26 cellular contexts compared by ENCODE assay signal in genomic region chr11:57679396-57679795, GRCh38. TPM values are rescaled to one million over a fixed set of nuclear protein-coding genes. Genes with fewer than 3 reads are reported as not detected.
A peak's percentile ranks its signal among the peaks of the same experiment; 100 is the strongest.
DNase-seq lines count a peak whose midpoint lies in the region; ATAC-seq and TF ChIP-seq lines count a peak whose summit lies in the region.
"Had no signal": no experiment of that assay in that cellular context is flagged by ENCODE, and none has a peak within 500 bp of the region (broad histone marks: within the 10 kb centered on the region; RNA-seq: fewer than 3 reads in every experiment).

No MANE protein-coding gene starts in this region.

- H3K9me3 ChIP-seq in esophagus squamous epithelium (no peaks in the 10 kb centered on the region), suprapubic skin (no peaks in the 10 kb centered on the region), prostate gland (no peaks in the 10 kb centered on the region)
- H3K9me3 ChIP-seq: esophagus muscularis mucosa, right atrium auricular region had no signal

- H3K27ac ChIP-seq in esophagus squamous epithelium (peak overlapping the region; percentile 77 to 90 (median 89)), suprapubic skin (peak overlapping the region; percentile 91), prostate gland (no peak overlapping the region)
- H3K27ac ChIP-seq: 22Rv1, esophagus muscularis mucosa, parathyroid adenoma, right atrium auricular region had no signal

- H3K4me3 ChIP-seq in esophagus squamous epithelium (peak overlapping the region in 2 of 4 donors; percentile 15 to 25), suprapubic skin (no peak overlapping the region), prostate gland (no peak overlapping the region)
- H3K4me3 ChIP-seq: esophagus muscularis mucosa, GM23248, right atrium auricular region had no signal

- intact Hi-C loops in activated CD8-positive, alpha-beta T cell treated with anti-CD3 and anti-CD28 coated beads for 36 hours (cut with micrococcal nuclease): no loop called here
- intact Hi-C loops in esophagus squamous epithelium (cut with DNase I): no loop called here
- intact Hi-C loops in prostate gland (cut with DNase I): no loop called here

- no peak for TF ChIP-seq EP300 in suprapubic skin (IDR thresholded peaks at IDR 0.05)

- CTCF ChIA-PET in activated CD8-positive, alpha-beta T cell treated with anti-CD3 and anti-CD28 coated beads, Interleukin-2, amount 10 ng/mL, durations not matched to agents 7 days and 5 days (lab: Charles Lee): interaction anchor here (0.5 to 10.3 kb wide), 2 partner anchors 22 to 121 kb away, joined by 3 to 55 read pairs; no protein-coding TSS in a partner anchor
- CTCF ChIA-PET in activated CD8-positive, alpha-beta T cell treated with anti-CD3 and anti-CD28 coated beads for 36 hours (lab: Charles Lee): interaction anchor here (1.1 kb wide), 1 partner anchor 121 kb away, joined by 3 read pairs; no protein-coding TSS in a partner anchor
- CTCF ChIA-PET in activated CD4-positive, alpha-beta memory T cell treated with anti-CD3 and anti-CD28 coated beads, Interleukin-2, amount 10 ng/mL, durations not matched to agents 7 days and 5 days (lab: Charles Lee): interaction anchor here (1.4 kb wide), 1 partner anchor 121 kb away, joined by 5 read pairs; no protein-coding TSS in a partner anchor

- H3K36me3 ChIP-seq in esophagus squamous epithelium (peaks cover 0 to 71% (median 10%) of the 10 kb centered on the region in 3 donors), suprapubic skin (peaks cover 43% of the 10 kb centered on the region), prostate gland (no peaks in the 10 kb centered on the region)

- TF ChIP-seq CTCF in activated CD8-positive, alpha-beta T cell treated with anti-CD3 and anti-CD28 coated beads for 36 hours (IDR thresholded peaks at IDR 0.05): no peak
- TF ChIP-seq CTCF in esophagus squamous epithelium (IDR thresholded peaks at IDR 0.05) (no peak), suprapubic skin (IDR thresholded peaks at IDR 0.05) (no peak), prostate gland (IDR thresholded peaks at IDR 0.05) (no peak)

- peaks cover 37% of the 10 kb centered on the region for H3K4me1 Mint-ChIP-seq in activated CD8-positive, alpha-beta T cell treated with anti-CD3 and anti-CD28 coated beads, Interleukin-2, amount 10 ng/mL, durations not matched to agents 7 days and 5 days (ENCODE audit: low read depth)
- H3K4me1 Mint-ChIP-seq in activated CD8-positive, alpha-beta T cell treated with anti-CD3 and anti-CD28 coated beads for 36 hours (ENCODE audit: low read depth): peaks cover 62% of the 10 kb centered on the region
- H3K4me1 Mint-ChIP-seq in activated CD4-positive, alpha-beta memory T cell treated with anti-CD3 and anti-CD28 coated beads, Interleukin-2, amount 10 ng/mL, durations not matched to agents 7 days and 5 days: peaks cover 52% of the 10 kb centered on the region

- H3K9me3 Mint-ChIP-seq in activated CD8-positive, alpha-beta T cell treated with anti-CD3 and anti-CD28 coated beads, Interleukin-2, amount 10 ng/mL, durations not matched to agents 7 days and 5 days (ENCODE audit: insufficient read depth): no peaks in the 10 kb centered on the region
- no peaks in the 10 kb centered on the region for H3K9me3 Mint-ChIP-seq in activated CD8-positive, alpha-beta T cell treated with anti-CD3 and anti-CD28 coated beads for 36 hours
- no peaks in the 10 kb centered on the region for H3K9me3 Mint-ChIP-seq in activated CD4-positive, alpha-beta memory T cell treated with anti-CD3 and anti-CD28 coated beads, Interleukin-2, amount 10 ng/mL, durations not matched to agents 7 days and 5 days
- H3K9me3 Mint-ChIP-seq: activated naive CD4-positive, alpha-beta T cell treated with anti-CD3 and anti-CD28 coated beads, Interleukin-2, amount 50 U/mL, for 24 hours; CD4-positive, CD25-positive, alpha-beta regulatory T cell; IgD-negative memory B cell; nephron progenitor cell; stimulated activated memory B cell treated with anti-CD40 and anti-IgM and Interleukin-4, amounts not matched to agents 10 μg/mL and 1 μg/mL and 100 μg/mL, for 72 hours had no signal

- no peaks in the 10 kb centered on the region for H3K27me3 ChIP-seq in esophagus squamous epithelium
- no peaks in the 10 kb centered on the region for H3K27me3 ChIP-seq in suprapubic skin
- no peaks in the 10 kb centered on the region for H3K27me3 ChIP-seq in prostate gland (replicated peaks; ENCODE audit: insufficient read depth)
- H3K27me3 ChIP-seq: esophagus muscularis mucosa, right atrium auricular region had no signal

- WGBS in esophagus squamous epithelium, 2 donors: 35 to 63% methylated on average over 2 to 3 of the region's 4 CpGs
- 47% methylated on average over 4 of the region's 4 CpGs for WGBS in suprapubic skin
- WGBS in prostate gland: 74% methylated on average over 4 of the region's 4 CpGs

- POLR2A ChIA-PET in activated CD8-positive, alpha-beta T cell treated with anti-CD3 and anti-CD28 coated beads, Interleukin-2, amount 10 ng/mL, durations not matched to agents 7 days and 5 days (lab: Charles Lee): interaction anchor here (1.0 kb wide), 1 partner anchor 63 kb away, joined by 3 read pairs; no protein-coding TSS in a partner anchor
- POLR2A ChIA-PET in activated CD8-positive, alpha-beta T cell treated with anti-CD3 and anti-CD28 coated beads for 36 hours (lab: Charles Lee): interaction anchor here (2.0 kb wide), 1 partner anchor 12 kb away, joined by 4 read pairs; the partner anchor contains the start of gene ZDHHC5
- POLR2A ChIA-PET in activated CD4-positive, alpha-beta memory T cell treated with anti-CD3 and anti-CD28 coated beads, Interleukin-2, amount 10 ng/mL, durations not matched to agents 7 days and 5 days (lab: Charles Lee): interaction anchor here (0.8 to 2.4 kb wide), 2 partner anchors 12 to 121 kb away, joined by 3 to 12 read pairs; partner anchors contain the start of gene ZDHHC5

- ATAC-seq in activated CD8-positive, alpha-beta T cell treated with anti-CD3 and anti-CD28 coated beads, Interleukin-2, amount 10 ng/mL, durations not matched to agents 7 days and 5 days: no peak
- ATAC-seq in activated CD8-positive, alpha-beta T cell treated with anti-CD3 and anti-CD28 coated beads for 36 hours: no peak
- ATAC-seq in GM19452 (IDR thresholded peaks at IDR 0.05; ENCODE audit: unreplicated experiment): no peak
- ATAC-seq in HG02938 (IDR thresholded peaks at IDR 0.05; ENCODE audit: unreplicated experiment): no peak
- ATAC-seq: SK-N-SH treated with all-trans-retinoic acid at 6 μM for 48 hours; stimulated activated memory B cell treated with anti-CD40 and anti-IgM and Interleukin-4, amounts not matched to agents 10 μg/mL and 1 μg/mL and 100 μg/mL, for 72 hours had no signal

- H3K4me1 ChIP-seq in esophagus squamous epithelium (peaks cover 15 to 85% (median 42%) of the 10 kb centered on the region in 3 donors), suprapubic skin (peaks cover 57% of the 10 kb centered on the region), prostate gland (replicated peaks) (peaks cover 9% of the 10 kb centered on the region)

- DNase-seq in activated CD8-positive, alpha-beta T cell treated with anti-CD3 and anti-CD28 coated beads, Interleukin-2, amount 10 ng/mL, durations not matched to agents 7 days and 5 days: no peak
- no peak for DNase-seq in activated CD8-positive, alpha-beta T cell treated with anti-CD3 and anti-CD28 coated beads for 36 hours
- DNase-seq in activated CD4-positive, alpha-beta memory T cell treated with anti-CD3 and anti-CD28 coated beads, Interleukin-2, amount 10 ng/mL, durations not matched to agents 7 days and 5 days: no peak
- DNase-seq in esophagus squamous epithelium (lab: John Stamatoyannopoulos, UW): no peak
- no peak for DNase-seq in suprapubic skin (ENCODE audit: low spot score in 2 of 2)
- DNase-seq in prostate gland (ENCODE audit: low spot score): no peak
- DNase-seq: activated CD4-positive, alpha-beta T cell treated with anti-CD3 and anti-CD28 coated beads for 36 hours; CD4-positive, CD25-positive, alpha-beta regulatory T cell; effector memory CD4-positive, alpha-beta T cell; GM23248; NCI-H1105 treated with DMSO at 0.1 percent for 48 hours; NCI-H2029 treated with DMSO at 0.1 percent for 48 hours; NCI-H2227 treated with DMSO at 0.1 percent for 48 hours; nephron progenitor cell; stimulated activated CD4-positive, alpha-beta T cell treated with anti-CD3 and anti-CD28 coated beads, Interleukin-12 subunit alpha, Interleukin-12 subunit beta, amount 100 ng/mL, for 4 hours; stimulated activated CD4-positive, alpha-beta T cell treated with anti-CD3 and anti-CD28 coated beads, Interleukin-4, amount 100 ng/mL, for 1 hour had no signal

- no peak overlapping the region for H3K4me3 Mint-ChIP-seq in activated CD8-positive, alpha-beta T cell treated with anti-CD3 and anti-CD28 coated beads, Interleukin-2, amount 10 ng/mL, durations not matched to agents 7 days and 5 days
- H3K4me3 Mint-ChIP-seq in activated CD8-positive, alpha-beta T cell treated with anti-CD3 and anti-CD28 coated beads for 36 hours: no peak overlapping the region
- no peak overlapping the region for H3K4me3 Mint-ChIP-seq in activated CD4-positive, alpha-beta memory T cell treated with anti-CD3 and anti-CD28 coated beads, Interleukin-2, amount 10 ng/mL, durations not matched to agents 7 days and 5 days
- H3K4me3 Mint-ChIP-seq: activated CD4-positive, alpha-beta T cell treated with anti-CD3 and anti-CD28 coated beads for 36 hours; activated naive CD4-positive, alpha-beta T cell treated with anti-CD3 and anti-CD28 coated beads, Interleukin-2, amount 50 U/mL, for 24 hours; CD4-positive, CD25-positive, alpha-beta regulatory T cell; nephron progenitor cell; stimulated activated memory B cell treated with anti-CD40 and anti-IgM and Interleukin-4, amounts not matched to agents 10 μg/mL and 1 μg/mL and 100 μg/mL, for 72 hours had no signal

- TF ChIP-seq POLR2A in esophagus squamous epithelium (IDR thresholded peaks at IDR 0.05): no peak
- TF ChIP-seq POLR2A in suprapubic skin (IDR thresholded peaks at IDR 0.05): no peak
- no peak for TF ChIP-seq POLR2A in prostate gland (IDR thresholded peaks at IDR 0.05)

- peak overlapping the region; percentile 24 for H3K27ac Mint-ChIP-seq in activated CD8-positive, alpha-beta T cell treated with anti-CD3 and anti-CD28 coated beads, Interleukin-2, amount 10 ng/mL, durations not matched to agents 7 days and 5 days
- no peak overlapping the region for H3K27ac Mint-ChIP-seq in activated CD8-positive, alpha-beta T cell treated with anti-CD3 and anti-CD28 coated beads for 36 hours
- peak overlapping the region; percentile 76 for H3K27ac Mint-ChIP-seq in activated CD4-positive, alpha-beta memory T cell treated with anti-CD3 and anti-CD28 coated beads, Interleukin-2, amount 10 ng/mL, durations not matched to agents 7 days and 5 days
- H3K27ac Mint-ChIP-seq: activated naive CD4-positive, alpha-beta T cell treated with anti-CD3 and anti-CD28 coated beads, Interleukin-2, amount 50 U/mL, for 24 hours; CD4-positive, CD25-positive, alpha-beta regulatory T cell; IgD-negative memory B cell had no signal

- no peaks in the 10 kb centered on the region for H3K27me3 Mint-ChIP-seq in activated CD8-positive, alpha-beta T cell treated with anti-CD3 and anti-CD28 coated beads, Interleukin-2, amount 10 ng/mL, durations not matched to agents 7 days and 5 days (ENCODE audit: low read depth)
- H3K27me3 Mint-ChIP-seq in activated CD8-positive, alpha-beta T cell treated with anti-CD3 and anti-CD28 coated beads for 36 hours: no peaks in the 10 kb centered on the region
- H3K27me3 Mint-ChIP-seq in activated CD4-positive, alpha-beta memory T cell treated with anti-CD3 and anti-CD28 coated beads, Interleukin-2, amount 10 ng/mL, durations not matched to agents 7 days and 5 days: no peaks in the 10 kb centered on the region
- H3K27me3 Mint-ChIP-seq: activated CD4-positive, alpha-beta T cell treated with anti-CD3 and anti-CD28 coated beads for 36 hours; activated naive CD4-positive, alpha-beta T cell treated with anti-CD3 and anti-CD28 coated beads, Interleukin-2, amount 50 U/mL, for 24 hours; CD4-positive, CD25-positive, alpha-beta regulatory T cell; IgD-negative memory B cell; stimulated activated memory B cell treated with anti-CD40 and anti-IgM and Interleukin-4, amounts not matched to agents 10 μg/mL and 1 μg/mL and 100 μg/mL, for 72 hours had no signal

- H3K36me3 Mint-ChIP-seq in activated CD8-positive, alpha-beta T cell treated with anti-CD3 and anti-CD28 coated beads, Interleukin-2, amount 10 ng/mL, durations not matched to agents 7 days and 5 days (ENCODE audit: low read depth): peaks cover 63% of the 10 kb centered on the region
- peaks cover 54% of the 10 kb centered on the region for H3K36me3 Mint-ChIP-seq in activated CD8-positive, alpha-beta T cell treated with anti-CD3 and anti-CD28 coated beads for 36 hours (ENCODE audit: low read depth)
- peaks cover 65% of the 10 kb centered on the region for H3K36me3 Mint-ChIP-seq in activated CD4-positive, alpha-beta memory T cell treated with anti-CD3 and anti-CD28 coated beads, Interleukin-2, amount 10 ng/mL, durations not matched to agents 7 days and 5 days (ENCODE audit: low read depth)

RNA-seq across cellular contexts. Expression of gene ZDHHC5, which starts 11.5 kb away (rescaled TPM):
- total RNA-seq in activated CD8-positive, alpha-beta T cell treated with anti-CD3 and anti-CD28 coated beads, Interleukin-2, amount 10 ng/mL, durations not matched to agents 7 days and 5 days: 10 to 100 TPM; 77.8 to 82.4 TPM
- total RNA-seq in activated CD8-positive, alpha-beta T cell treated with anti-CD3 and anti-CD28 coated beads for 36 hours: 10 to 100 TPM; 53.7 to 54.8 TPM
- total RNA-seq in activated CD4-positive, alpha-beta memory T cell treated with anti-CD3 and anti-CD28 coated beads, Interleukin-2, amount 10 ng/mL, durations not matched to agents 7 days and 5 days: 10 to 100 TPM; 77.6 to 86.6 TPM
- total RNA-seq in esophagus squamous epithelium (10 to 100 TPM; 61.4 to 98.4 (median 76.7) TPM), suprapubic skin (10 to 100 TPM; 61.7 to 93.9 (median 87.6) TPM), prostate gland (10 to 100 TPM; 65.4 to 69.9 TPM)

RNA-seq across cellular contexts. Expression of gene CLP1, which starts 21.8 kb away (rescaled TPM):
- total RNA-seq in activated CD8-positive, alpha-beta T cell treated with anti-CD3 and anti-CD28 coated beads, Interleukin-2, amount 10 ng/mL, durations not matched to agents 7 days and 5 days: 10 to 100 TPM; 18.9 to 20.5 TPM
- total RNA-seq in activated CD8-positive, alpha-beta T cell treated with anti-CD3 and anti-CD28 coated beads for 36 hours: 10 to 100 TPM; 16.2 to 16.9 TPM
- total RNA-seq in activated CD4-positive, alpha-beta memory T cell treated with anti-CD3 and anti-CD28 coated beads, Interleukin-2, amount 10 ng/mL, durations not matched to agents 7 days and 5 days: 10 to 100 TPM; 14.8 to 17.5 TPM
- 10 to 100 TPM in 3 of 4 donors, 1 to 10 TPM in 1; 9.5 to 26.6 (median 14.7) TPM for total RNA-seq in esophagus squamous epithelium
- 10 to 100 TPM in 3 of 4 donors, 1 to 10 TPM in 1; 8.5 to 24.4 (median 20.9) TPM for total RNA-seq in suprapubic skin
- total RNA-seq in prostate gland: 10 to 100 TPM in 1 of 2 donors, 1 to 10 TPM in 1; 9.3 to 11.0 TPM

RNA-seq across cellular contexts. Expression of gene YPEL4, which starts 29.7 kb away (rescaled TPM):
- total RNA-seq in activated CD8-positive, alpha-beta T cell treated with anti-CD3 and anti-CD28 coated beads, Interleukin-2, amount 10 ng/mL, durations not matched to agents 7 days and 5 days: under 1 TPM; 0.11 to 0.13 TPM
- under 1 TPM; 0.43 to 0.54 TPM for total RNA-seq in activated CD8-positive, alpha-beta T cell treated with anti-CD3 and anti-CD28 coated beads for 36 hours
- total RNA-seq in activated CD4-positive, alpha-beta memory T cell treated with anti-CD3 and anti-CD28 coated beads, Interleukin-2, amount 10 ng/mL, durations not matched to agents 7 days and 5 days: 1 to 10 TPM; 1.5 to 2.2 TPM
- total RNA-seq in esophagus squamous epithelium (under 1 TPM in 2 of 4 donors, not detected in 2; 0.56 to 0.95 TPM), suprapubic skin (1 to 10 TPM; 1.2 to 3.6 (median 1.5) TPM), prostate gland (1 to 10 TPM in 1 of 2 donors, under 1 TPM in 1; 0.46 to 3.6 TPM)

RNA-seq across cellular contexts. Expression of gene MED19, which starts 32.6 kb away (rescaled TPM):
- 10 to 100 TPM; 13.6 to 14.9 TPM for total RNA-seq in activated CD8-positive, alpha-beta T cell treated with anti-CD3 and anti-CD28 coated beads, Interleukin-2, amount 10 ng/mL, durations not matched to agents 7 days and 5 days
- 10 to 100 TPM in 1 of 2 experiments, 1 to 10 TPM in 1; 9.1 to 10.3 TPM for total RNA-seq in activated CD8-positive, alpha-beta T cell treated with anti-CD3 and anti-CD28 coated beads for 36 hours
- 10 to 100 TPM; 13.9 to 14.1 TPM for total RNA-seq in activated CD4-positive, alpha-beta memory T cell treated with anti-CD3 and anti-CD28 coated beads, Interleukin-2, amount 10 ng/mL, durations not matched to agents 7 days and 5 days
- total RNA-seq in esophagus squamous epithelium (10 to 100 TPM in 2 of 4 donors, 1 to 10 TPM in 2; 8.0 to 21.2 (median 9.8) TPM), suprapubic skin (10 to 100 TPM; 29.2 to 43.5 (median 32.7) TPM), prostate gland (10 to 100 TPM; 14.8 to 39.4 TPM)

RNA-seq across cellular contexts. Expression of gene TMX2, which starts 33.0 kb away (rescaled TPM):
- 10 to 100 TPM; 65.0 to 68.7 TPM for total RNA-seq in activated CD8-positive, alpha-beta T cell treated with anti-CD3 and anti-CD28 coated beads, Interleukin-2, amount 10 ng/mL, durations not matched to agents 7 days and 5 days
- total RNA-seq in activated CD8-positive, alpha-beta T cell treated with anti-CD3 and anti-CD28 coated beads for 36 hours: 10 to 100 TPM; 53.1 to 58.6 TPM
- 10 to 100 TPM; 47.0 to 53.6 TPM for total RNA-seq in activated CD4-positive, alpha-beta memory T cell treated with anti-CD3 and anti-CD28 coated beads, Interleukin-2, amount 10 ng/mL, durations not matched to agents 7 days and 5 days
- total RNA-seq in esophagus squamous epithelium (10 to 100 TPM; 44.0 to 82.0 (median 70.9) TPM), suprapubic skin (10 to 100 TPM; 36.9 to 67.7 (median 55.0) TPM), prostate gland (10 to 100 TPM; 80.8 to 84.4 TPM)

Comparison
In these comparisons a context has a peak if more than half of its experiments do, and no peak if none do; other contexts are left out.
1. H3K27ac ChIP-seq: peak in esophagus squamous epithelium (4 of 4) and suprapubic skin (single experiment); none in prostate gland (0 of 2).